10 cellular contexts compared by ENCODE assay signal in genomic region chr1:202291961-202292712, GRCh38. TPM values are rescaled to one million over a fixed set of nuclear protein-coding genes. Genes with fewer than 3 reads are reported as not detected.
DNase-seq lines count a peak whose midpoint lies in the region; ATAC-seq and TF ChIP-seq lines count a peak whose summit lies in the region.
"Had no signal": no experiment of that assay in that cellular context is flagged by ENCODE, and none has a peak within 500 bp of the region (broad histone marks: within the 10 kb centered on the region; RNA-seq: fewer than 3 reads in every experiment).

No MANE protein-coding gene starts in this region.

- BruUV-seq in MCF 10A (replicated peaks; lab: Mats Ljungman, UMichigan) = no TSS peak

- no peak overlapping the region for H3K4me3 Mint-ChIP-seq in MCF 10A (ENCODE audit: unreplicated experiment)
- H3K4me3 Mint-ChIP-seq in activated naive CD4-positive, alpha-beta T cell treated with anti-CD3 and anti-CD28 coated beads for 36 hours = no peak overlapping the region
- H3K4me3 Mint-ChIP-seq: activated CD8-positive, alpha-beta T cell treated with anti-CD3 and anti-CD28 coated beads, Interleukin-2, amount 10 ng/mL, durations not matched to agents 7 days and 5 days had no signal

- POLR2A ChIA-PET in MCF 10A (lab: Yijun Ruan, JAX) = interaction anchor here (0.6 to 3.8 kb wide), 14 partner anchors 9 to 805 kb away, joined by 3 to 68 read pairs (median 3); partner anchors contain the start of genes LGR6 and PCAT6

- CTCF ChIA-PET in MCF 10A (lab: Yijun Ruan, JAX) = interaction anchor here (0.5 to 3.6 kb wide), 10 partner anchors 8 to 509 kb away, joined by 3 to 35 read pairs (median 4); no protein-coding TSS in a partner anchor
- CTCF ChIA-PET in activated naive CD4-positive, alpha-beta T cell treated with anti-CD3 and anti-CD28 coated beads for 36 hours (lab: Charles Lee) = interaction anchor here (1.4 kb wide), 1 partner anchor 22 kb away, joined by 3 read pairs; no protein-coding TSS in a partner anchor

- H3K36me3 ChIP-seq in breast epithelium (no peaks in the 10 kb centered on the region), SJCRH30 (no peaks in the 10 kb centered on the region)

- H3K27ac ChIP-seq in breast epithelium (no peak overlapping the region), SJCRH30 (no peak overlapping the region; the same call in 1 of the 2 replicates)

- intact Hi-C loops in MCF 10A (cut with micrococcal nuclease) = loop anchor here (1.0 kb wide), 1 partner anchor 8 kb away; no protein-coding TSS in a partner anchor
- intact Hi-C loops in breast epithelium (cut with DNase I; ENCODE audit: low total_unique reads) = no loop called here
- intact Hi-C loops in activated naive CD4-positive, alpha-beta T cell treated with anti-CD3 and anti-CD28 coated beads for 36 hours (cut with micrococcal nuclease) = no loop called here

- H3K4me1 Mint-ChIP-seq in MCF 10A (ENCODE audit: insufficient read depth, unreplicated experiment) = peaks cover 49% of the 10 kb centered on the region
- H3K4me1 Mint-ChIP-seq in activated naive CD4-positive, alpha-beta T cell treated with anti-CD3 and anti-CD28 coated beads for 36 hours (ENCODE audit: low read depth) = peaks cover 18% of the 10 kb centered on the region

- H3K27me3 ChIP-seq in breast epithelium (no peaks in the 10 kb centered on the region), SJCRH30 (0 out of 2 replicates have a peak, but pooled peaks cover 6% of the 10 kb centered on the region)

- no peak overlapping the region for H3K4me3 ChIP-seq in breast epithelium
- H3K4me3 ChIP-seq in SJCRH30 = no peak overlapping the region
- no peak overlapping the region for H3K4me3 ChIP-seq in foreskin fibroblast (ENCODE audit: low read depth in 1 of 2, low read length in 2 of 2)

- peaks cover 6% of the 10 kb centered on the region for H3K36me3 Mint-ChIP-seq in MCF 10A (ENCODE audit: insufficient read depth, unreplicated experiment)
- H3K36me3 Mint-ChIP-seq in activated naive CD4-positive, alpha-beta T cell treated with anti-CD3 and anti-CD28 coated beads for 36 hours (ENCODE audit: low read depth) = no peaks in the 10 kb centered on the region

- TF ChIP-seq CTCF in MCF 10A (IDR thresholded peaks at IDR 0.05; ENCODE audit: unreplicated experiment) = no peak
- TF ChIP-seq CTCF in breast epithelium (IDR thresholded peaks at IDR 0.05) = no peak
- no peak for TF ChIP-seq CTCF in foreskin fibroblast (IDR thresholded peaks at IDR 0.05; ENCODE audit: low read depth, low read length)

- DNase-seq in MCF 10A (ENCODE audit: unreplicated experiment) = peak; percentile 100
- DNase-seq in breast epithelium (ENCODE audit: low spot score in 2 of 2) = no peak
- peak; percentile 48 to 54 for DNase-seq in SJCRH30
- DNase-seq in foreskin fibroblast = peak; percentile 67 to 84
- DNase-seq in HuH-7 (ENCODE audit: low spot score) = no peak
- no peak for DNase-seq in activated naive CD4-positive, alpha-beta T cell treated with anti-CD3 and anti-CD28 coated beads for 36 hours
- no peak for DNase-seq in retina
- DNase-seq: activated CD8-positive, alpha-beta T cell treated with anti-CD3 and anti-CD28 coated beads, Interleukin-2, amount 10 ng/mL, durations not matched to agents 7 days and 5 days; KG1 had no signal

- H3K9me3 ChIP-seq in breast epithelium = no peaks in the 10 kb centered on the region
- no peaks in the 10 kb centered on the region for H3K9me3 ChIP-seq in SJCRH30 (replicated peaks)

- ATAC-seq in HG03432 (IDR thresholded peaks at IDR 0.05; ENCODE audit: unreplicated experiment) = no peak
- ATAC-seq: activated CD8-positive, alpha-beta T cell treated with anti-CD3 and anti-CD28 coated beads, Interleukin-2, amount 10 ng/mL, durations not matched to agents 7 days and 5 days had no signal

- TF ChIP-seq POLR2A in breast epithelium (IDR thresholded peaks at IDR 0.05) = no peak

- no peak overlapping the region for H3K27ac Mint-ChIP-seq in MCF 10A (ENCODE audit: low read depth, unreplicated experiment)
- H3K27ac Mint-ChIP-seq in activated naive CD4-positive, alpha-beta T cell treated with anti-CD3 and anti-CD28 coated beads for 36 hours = no peak overlapping the region
- H3K27ac Mint-ChIP-seq: activated CD8-positive, alpha-beta T cell treated with anti-CD3 and anti-CD28 coated beads, Interleukin-2, amount 10 ng/mL, durations not matched to agents 7 days and 5 days had no signal

- H3K4me1 ChIP-seq in breast epithelium = no peaks in the 10 kb centered on the region
- H3K4me1 ChIP-seq in SJCRH30 = peaks cover 30% of the 10 kb centered on the region

- no peaks in the 10 kb centered on the region for H3K9me3 Mint-ChIP-seq in MCF 10A (ENCODE audit: unreplicated experiment)
- H3K9me3 Mint-ChIP-seq in activated naive CD4-positive, alpha-beta T cell treated with anti-CD3 and anti-CD28 coated beads for 36 hours = no peaks in the 10 kb centered on the region

- peaks cover 15% of the 10 kb centered on the region for H3K27me3 Mint-ChIP-seq in MCF 10A (ENCODE audit: insufficient read depth, unreplicated experiment)
- H3K27me3 Mint-ChIP-seq in activated naive CD4-positive, alpha-beta T cell treated with anti-CD3 and anti-CD28 coated beads for 36 hours (ENCODE audit: low read depth) = no peaks in the 10 kb centered on the region

RNA-seq across cellular contexts. Expression of gene UBE2T, which starts 49.6 kb away (rescaled TPM):
- 29.1 and 31.9 TPM in 2 replicates for total RNA-seq in MCF 10A (2022)
- 1 to 10 TPM; 1.4 to 6.0 (median 2.6) TPM for total RNA-seq in breast epithelium
- 209 and 216 TPM in 2 replicates for total RNA-seq in SJCRH30 (2014; rRNA removed; shearing (Covaris generic))
- 100 to 1,000 TPM; 127 to 146 TPM for total RNA-seq in activated naive CD4-positive, alpha-beta T cell treated with anti-CD3 and anti-CD28 coated beads for 36 hours

RNA-seq across cellular contexts. Expression of gene PPP1R12B, which starts 56.4 kb away (rescaled TPM):
- total RNA-seq in MCF 10A (2022) = 31.1 and 33.8 TPM in 2 replicates
- total RNA-seq in breast epithelium = 100 to 1,000 TPM in 1 of 3 donors, 10 to 100 TPM in 2; 76.4 to 123 (median 90.7) TPM
- 15.2 and 21.2 TPM in 2 replicates for total RNA-seq in SJCRH30 (2014; rRNA removed; shearing (Covaris generic))
- total RNA-seq in activated naive CD4-positive, alpha-beta T cell treated with anti-CD3 and anti-CD28 coated beads for 36 hours = 10 to 100 TPM; 11.0 to 12.4 TPM

Comparison
In these comparisons a context has a peak if more than half of its experiments do, and no peak if none do; other contexts are left out.
1. DNase-seq: peak in MCF 10A (single experiment), SJCRH30 (2 of 2) and foreskin fibroblast (2 of 2); none in breast epithelium (0 of 2), HuH-7 (single experiment), activated naive CD4-positive, alpha-beta T cell treated with anti-CD3 and anti-CD28 coated beads for 36 hours (single experiment) and retina (single experiment).